In the genomic region with DNA sequence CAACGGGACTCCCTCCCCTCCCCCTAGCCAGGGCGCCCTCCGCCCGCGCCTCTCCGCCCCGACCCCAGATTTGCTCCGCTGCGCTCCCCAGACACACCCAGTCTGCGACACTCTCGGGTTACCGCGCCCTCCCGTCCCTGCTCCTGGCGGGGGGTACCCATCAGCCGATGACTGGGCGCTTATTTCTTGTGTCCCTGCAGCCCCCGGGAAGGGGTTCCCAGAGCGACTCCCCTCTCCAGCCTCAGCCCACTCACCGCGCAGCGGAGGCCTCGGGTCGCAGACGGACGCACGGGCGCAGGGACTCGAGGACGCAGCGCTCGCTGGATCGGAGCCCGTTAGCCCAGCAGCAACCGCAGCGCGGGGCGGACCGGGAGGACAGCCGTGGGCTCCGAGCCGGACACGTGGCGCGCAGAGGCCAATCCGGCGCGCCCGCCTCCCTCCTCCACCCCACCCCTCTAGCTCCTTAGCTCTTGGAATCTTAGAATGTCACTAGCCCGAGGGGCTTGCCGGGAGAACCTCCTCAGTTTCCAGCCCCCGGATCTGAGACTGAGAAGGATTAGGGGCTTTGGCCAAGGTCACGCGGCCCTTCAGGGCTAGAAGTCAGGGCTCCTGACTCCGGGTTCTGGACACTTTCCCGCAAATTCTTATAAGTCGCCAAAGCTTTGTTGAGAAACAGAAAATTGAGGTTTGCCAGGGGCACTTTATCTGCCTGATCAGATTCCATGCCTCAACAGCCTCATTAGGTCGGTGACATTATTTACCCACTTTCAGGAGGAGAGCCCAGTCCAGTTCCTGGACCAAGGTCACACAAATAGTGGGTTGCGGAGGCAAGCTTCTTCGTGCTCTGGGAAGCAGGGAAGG, we compare ENCODE assay signal across 8 cellular contexts. TPM values are rescaled to one million over a fixed set of nuclear protein-coding genes. Genes with fewer than 3 reads are reported as not detected.
DNase-seq lines count a peak whose midpoint lies in the region; ATAC-seq and TF ChIP-seq lines count a peak whose summit lies in the region.

A gene (minus strand): TSS at position 354 of the 861 bp plus-strand sequence. CDS start 9,878 bp downstream, outside the sequence.

- ATAC-seq in GM18867 (IDR thresholded peaks at IDR 0.05; ENCODE audit: unreplicated experiment) (peak; percentile 54), HG03103 (IDR thresholded peaks at IDR 0.05; ENCODE audit: low read depth, unreplicated experiment) (peak; percentile 44)

- in situ Hi-C loops in endometrial microvascular endothelial cells (cut with HindIII; ENCODE audit: inconsistent ontology term, low pct_unique_long_range_greater_than_20kb, low sequenced_read_pairs), result no loop called here

- DNase-seq in AG04449 (ENCODE audit: low read depth, low spot score) (no peak), NCI-H774 (lab: John Stamatoyannopoulos, UW) (peak; percentile 0), mesenteric fat pad (ENCODE audit: low spot score) (peak; percentile 94)
- peak; percentile 61 for DNase-seq in activated CD8-positive, alpha-beta memory T cell treated with anti-CD3 and anti-CD28 coated beads, Interleukin-2, amount 50 U/mL, for 4 hours
- DNase-seq in stimulated activated CD8-positive, alpha-beta memory T cell treated with anti-CD3 and anti-CD28 coated beads, Interleukin-15, amount 100 ng/mL, for 4 hours (ENCODE audit: low read depth in 2 of 2), result peak; percentile 24 to 46

- peak within 1 kb of the TSS; percentile 91 for H3K4me3 ChIP-seq in AG04449 (ENCODE audit: low read depth, low read length)

- CTCF ChIA-PET in AG04449 (lab: Yijun Ruan, JAX), result interaction anchor here (0.8 to 4.1 kb wide), 11 partner anchors 8 to 110 kb away, joined by 3 to 16 read pairs (median 5); no protein-coding TSS in a partner anchor

- POLR2A ChIA-PET in AG04449 (lab: Yijun Ruan, JAX), result interaction anchor here (0.5 to 1.0 kb wide), 6 partner anchors 9 to 120 kb away, joined by 3 to 5 read pairs (median 3); no protein-coding TSS in a partner anchor

- TF ChIP-seq CTCF in AG04449 (IDR thresholded peaks at IDR 0.05; ENCODE audit: insufficient read depth, low read length, missing control alignments), result no peak

RNA-seq across cellular contexts. Expression of the gene that starts here (rescaled TPM):
- 311 TPM for total RNA-seq in endometrial microvascular endothelial cells (ENCODE audit: inconsistent ontology term)
- 631 TPM for total RNA-seq in mesenteric fat pad
